ENCODE assay signal across 17 cellular contexts in the genomic region with DNA sequence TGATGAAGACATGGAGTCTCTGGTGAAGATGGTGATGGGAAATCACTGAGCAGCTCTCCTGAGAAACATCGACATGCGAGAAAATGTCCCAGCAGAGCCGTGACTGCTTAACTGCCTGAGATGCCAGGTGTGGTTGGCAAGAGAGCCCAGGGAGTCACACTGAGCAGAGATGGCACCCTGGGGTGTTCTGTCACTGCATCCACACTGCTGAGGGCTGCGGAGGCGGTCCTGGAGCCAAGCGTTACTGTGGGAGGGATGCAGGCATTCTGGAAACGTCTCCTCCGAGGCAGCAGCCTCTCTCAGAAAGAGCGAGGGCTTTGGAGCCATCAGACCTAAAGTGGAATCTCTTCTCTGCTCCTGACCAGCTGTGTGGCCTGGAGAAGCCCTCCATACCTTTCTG. TPM values are rescaled to one million over a fixed set of nuclear protein-coding genes. Genes with fewer than 3 reads are reported as not detected.
DNase-seq lines count a peak whose midpoint lies in the region; TF ChIP-seq lines count a peak whose summit lies in the region.
"Had no signal": no experiment of that assay in that cellular context is flagged by ENCODE, and none has a peak within 500 bp of the region (broad histone marks: within the 10 kb centered on the region; RNA-seq: fewer than 3 reads in every experiment).

No MANE protein-coding gene starts in this region.

- no peak overlapping the region for H2AFZ ChIP-seq in OCI-LY7 (ENCODE audit: low read length)
- H2AFZ ChIP-seq: GM23338 had no signal

- H3K9me2 ChIP-seq in OCI-LY7 (ENCODE audit: insufficient read depth, low read length) = no peaks in the 10 kb centered on the region

- no peaks in the 10 kb centered on the region for H3K9me3 ChIP-seq in OCI-LY7 (ENCODE audit: low read length)
- H3K9me3 ChIP-seq: A549, BLaER1 had no signal

- intact Hi-C loops in dorsolateral prefrontal cortex (cut with DNase I) (no loop called here), posterior cingulate gyrus (cut with DNase I) (no loop called here), OCI-LY7 (cut with micrococcal nuclease; ENCODE audit: unreplicated experiment) (no loop called here)

- TF ChIP-seq CTCF in dorsolateral prefrontal cortex (IDR thresholded peaks at IDR 0.05 in 54 of 56, conservative IDR thresholded peaks at IDR 0.05 in 2 of 56; ENCODE audit: low read depth in 1 of 56, partially characterized antibody in 56 of 56) (no peak), OCI-LY7 (conservative IDR thresholded peaks at IDR 0.05; ENCODE audit: low read length) (no peak), coronary artery (IDR thresholded peaks at IDR 0.05) (no peak)

- no peaks in the 10 kb centered on the region for H4K20me1 ChIP-seq in OCI-LY7 (ENCODE audit: insufficient read depth, low read length)
- H4K20me1 ChIP-seq: BLaER1 had no signal

- H3K36me3 ChIP-seq in OCI-LY7 (ENCODE audit: insufficient read depth, low read length) = no peaks in the 10 kb centered on the region
- H3K36me3 ChIP-seq: BLaER1 had no signal

- POLR2A ChIA-PET in OCI-LY7 (lab: Charles Lee) = no interaction called here

- H3K4me2 ChIP-seq in OCI-LY7 (ENCODE audit: low read length) = no peak overlapping the region
- H3K4me2 ChIP-seq: A549, BLaER1, GM23338 had no signal

- H3K79me2 ChIP-seq in OCI-LY7 (ENCODE audit: insufficient read depth, low read depth, low read length) = no peaks in the 10 kb centered on the region

- H3K27me3 ChIP-seq in dorsolateral prefrontal cortex = no peaks in the 10 kb centered on the region
- H3K27me3 ChIP-seq: BLaER1 had no signal

- no TSS peak for BruUV-seq in OCI-LY7 (replicated peaks; lab: Mats Ljungman, UMichigan)

- H3K4me3 ChIP-seq in dorsolateral prefrontal cortex (no peak overlapping the region), OCI-LY7 (ENCODE audit: low read depth, low read length, poor library complexity, severe bottlenecking) (no peak overlapping the region), coronary artery (no peak overlapping the region)
- H3K4me3 ChIP-seq: A549, BLaER1, GM23338 had no signal

- peak overlapping the region in 1 of 59 donors; percentile 42 for H3K27ac ChIP-seq in dorsolateral prefrontal cortex
- no peak overlapping the region for H3K27ac ChIP-seq in OCI-LY7 (ENCODE audit: low read depth, low read length, poor library complexity, severe bottlenecking)
- H3K27ac ChIP-seq in coronary artery = no peak overlapping the region
- H3K27ac ChIP-seq: 22Rv1, A549, BLaER1 had no signal

- CTCF ChIA-PET in OCI-LY7 (lab: Charles Lee; ENCODE audit: unreplicated experiment) = no interaction called here

- DNase-seq in NCI-H1417 (lab: John Stamatoyannopoulos, UW) (peak in 2 of 3 experiments; percentile 29 to 61), NCI-H1417 treated with DMSO at 0.1 percent for 48 hours (lab: John Stamatoyannopoulos, UW) (no peak), dorsolateral prefrontal cortex (peak in 6 of 10 donors; percentile 42 to 80 (median 56)), posterior cingulate gyrus (peak in 8 of 10 donors; percentile 31 to 92 (median 62)), SW 1271 (lab: John Stamatoyannopoulos, UW) (no peak), OCI-LY7 (ENCODE audit: low spot score) (no peak), coronary artery (ENCODE audit: low spot score) (no peak)
- DNase-seq: AML-193; Calu3; CD4-positive, alpha-beta memory T cell; DMS79 treated with DMSO at 0.1 percent for 48 hours; GF-D8; HFFc6 had no signal

- H3K4me1 ChIP-seq in OCI-LY7 (ENCODE audit: insufficient read depth, low read length, poor library complexity, severe bottlenecking) = no peaks in the 10 kb centered on the region
- H3K4me1 ChIP-seq: A549, BLaER1 had no signal

RNA-seq across cellular contexts. Expression of gene EPHB2, which starts 57.2 kb away (rescaled TPM):
- 10 to 100 TPM; 11.4 to 21.5 (median 15.7) TPM for total RNA-seq in dorsolateral prefrontal cortex
- 0.62 TPM in 1 of 2 replicates, not detected in the other for total RNA-seq in OCI-LY7 (2014; rRNA removed; shearing (Covaris generic))
- 0.53 and 0.59 TPM in 2 replicates for total RNA-seq in OCI-LY7 (2022)

Comparison
In these comparisons a context has a peak if more than half of its experiments do, and no peak if none do; other contexts are left out.
1. DNase-seq: peak in NCI-H1417 (2 of 3), dorsolateral prefrontal cortex (6 of 10) and posterior cingulate gyrus (8 of 10); none in NCI-H1417 treated with DMSO at 0.1 percent for 48 hours (single experiment), SW 1271 (0 of 2), OCI-LY7 (single experiment) and coronary artery (single experiment).
2. RNA of gene EPHB2, which starts 57.2 kb away (total RNA-seq): 11.4 to 21.5 TPM in dorsolateral prefrontal cortex; 0.53 to 0.62 TPM in OCI-LY7; every median in the first group is over 4 times any median in the second.